ENCODE assay signal across 1 cellular context in the genomic region with DNA sequence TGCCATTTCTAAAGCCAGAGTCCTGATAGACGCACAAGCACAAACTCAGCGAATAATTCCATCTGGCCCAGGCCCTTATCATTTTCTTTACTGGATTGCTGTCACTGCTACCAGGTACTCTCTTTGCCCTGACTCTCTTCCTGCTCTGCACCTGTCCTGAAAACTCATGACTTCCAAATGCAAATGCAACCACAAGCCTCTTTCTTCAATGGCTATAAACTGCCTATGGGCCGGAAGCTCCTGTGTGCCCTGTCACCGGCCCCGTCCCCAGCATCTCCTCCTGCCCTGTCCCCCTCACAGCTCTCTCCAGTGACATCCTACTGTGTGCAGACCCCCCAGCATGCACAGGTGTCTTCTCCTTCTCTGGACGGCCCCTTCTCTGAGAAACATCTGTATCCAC.
TF ChIP-seq lines count a peak whose summit lies in the region.

No MANE protein-coding gene starts in this region.

TF ChIP-seq in HepG2, 621 proteins besides CTCF, POLR2A, EP300 and RAD21 (continued from another document):
- no peak for TF ChIP-seq ZNF12 (CRISPR knock-in tag; IDR thresholded peaks at IDR 0.05)
- TF ChIP-seq, protein P1, sequence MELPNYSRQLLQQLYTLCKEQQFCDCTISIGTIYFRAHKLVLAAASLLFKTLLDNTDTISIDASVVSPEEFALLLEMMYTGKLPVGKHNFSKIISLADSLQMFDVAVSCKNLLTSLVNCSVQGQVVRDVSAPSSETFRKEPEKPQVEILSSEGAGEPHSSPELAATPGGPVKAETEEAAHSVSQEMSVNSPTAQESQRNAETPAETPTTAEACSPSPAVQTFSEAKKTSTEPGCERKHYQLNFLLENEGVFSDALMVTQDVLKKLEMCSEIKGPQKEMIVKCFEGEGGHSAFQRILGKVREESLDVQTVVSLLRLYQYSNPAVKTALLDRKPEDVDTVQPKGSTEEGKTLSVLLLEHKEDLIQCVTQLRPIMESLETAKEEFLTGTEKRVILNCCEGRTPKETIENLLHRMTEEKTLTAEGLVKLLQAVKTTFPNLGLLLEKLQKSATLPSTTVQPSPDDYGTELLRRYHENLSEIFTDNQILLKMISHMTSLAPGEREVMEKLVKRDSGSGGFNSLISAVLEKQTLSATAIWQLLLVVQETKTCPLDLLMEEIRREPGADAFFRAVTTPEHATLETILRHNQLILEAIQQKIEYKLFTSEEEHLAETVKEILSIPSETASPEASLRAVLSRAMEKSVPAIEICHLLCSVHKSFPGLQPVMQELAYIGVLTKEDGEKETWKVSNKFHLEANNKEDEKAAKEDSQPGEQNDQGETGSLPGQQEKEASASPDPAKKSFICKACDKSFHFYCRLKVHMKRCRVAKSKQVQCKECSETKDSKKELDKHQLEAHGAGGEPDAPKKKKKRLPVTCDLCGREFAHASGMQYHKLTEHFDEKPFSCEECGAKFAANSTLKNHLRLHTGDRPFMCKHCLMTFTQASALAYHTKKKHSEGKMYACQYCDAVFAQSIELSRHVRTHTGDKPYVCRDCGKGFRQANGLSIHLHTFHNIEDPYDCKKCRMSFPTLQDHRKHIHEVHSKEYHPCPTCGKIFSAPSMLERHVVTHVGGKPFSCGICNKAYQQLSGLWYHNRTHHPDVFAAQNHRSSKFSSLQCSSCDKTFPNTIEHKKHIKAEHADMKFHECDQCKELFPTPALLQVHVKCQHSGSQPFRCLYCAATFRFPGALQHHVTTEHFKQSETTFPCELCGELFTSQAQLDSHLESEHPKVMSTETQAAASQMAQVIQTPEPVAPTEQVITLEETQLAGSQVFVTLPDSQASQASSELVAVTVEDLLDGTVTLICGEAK (IDR thresholded peaks at IDR 0.05), result no peak
- TF ChIP-seq, protein P1 (CRISPR knock-in tag; IDR thresholded peaks at IDR 0.05), result no peak
- TF ChIP-seq, protein P2, sequence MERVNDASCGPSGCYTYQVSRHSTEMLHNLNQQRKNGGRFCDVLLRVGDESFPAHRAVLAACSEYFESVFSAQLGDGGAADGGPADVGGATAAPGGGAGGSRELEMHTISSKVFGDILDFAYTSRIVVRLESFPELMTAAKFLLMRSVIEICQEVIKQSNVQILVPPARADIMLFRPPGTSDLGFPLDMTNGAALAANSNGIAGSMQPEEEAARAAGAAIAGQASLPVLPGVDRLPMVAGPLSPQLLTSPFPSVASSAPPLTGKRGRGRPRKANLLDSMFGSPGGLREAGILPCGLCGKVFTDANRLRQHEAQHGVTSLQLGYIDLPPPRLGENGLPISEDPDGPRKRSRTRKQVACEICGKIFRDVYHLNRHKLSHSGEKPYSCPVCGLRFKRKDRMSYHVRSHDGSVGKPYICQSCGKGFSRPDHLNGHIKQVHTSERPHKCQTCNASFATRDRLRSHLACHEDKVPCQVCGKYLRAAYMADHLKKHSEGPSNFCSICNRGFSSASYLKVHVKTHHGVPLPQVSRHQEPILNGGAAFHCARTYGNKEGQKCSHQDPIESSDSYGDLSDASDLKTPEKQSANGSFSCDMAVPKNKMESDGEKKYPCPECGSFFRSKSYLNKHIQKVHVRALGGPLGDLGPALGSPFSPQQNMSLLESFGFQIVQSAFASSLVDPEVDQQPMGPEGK (CRISPR knock-in tag; IDR thresholded peaks at IDR 0.05), result no peak
- TF ChIP-seq, protein P3, sequence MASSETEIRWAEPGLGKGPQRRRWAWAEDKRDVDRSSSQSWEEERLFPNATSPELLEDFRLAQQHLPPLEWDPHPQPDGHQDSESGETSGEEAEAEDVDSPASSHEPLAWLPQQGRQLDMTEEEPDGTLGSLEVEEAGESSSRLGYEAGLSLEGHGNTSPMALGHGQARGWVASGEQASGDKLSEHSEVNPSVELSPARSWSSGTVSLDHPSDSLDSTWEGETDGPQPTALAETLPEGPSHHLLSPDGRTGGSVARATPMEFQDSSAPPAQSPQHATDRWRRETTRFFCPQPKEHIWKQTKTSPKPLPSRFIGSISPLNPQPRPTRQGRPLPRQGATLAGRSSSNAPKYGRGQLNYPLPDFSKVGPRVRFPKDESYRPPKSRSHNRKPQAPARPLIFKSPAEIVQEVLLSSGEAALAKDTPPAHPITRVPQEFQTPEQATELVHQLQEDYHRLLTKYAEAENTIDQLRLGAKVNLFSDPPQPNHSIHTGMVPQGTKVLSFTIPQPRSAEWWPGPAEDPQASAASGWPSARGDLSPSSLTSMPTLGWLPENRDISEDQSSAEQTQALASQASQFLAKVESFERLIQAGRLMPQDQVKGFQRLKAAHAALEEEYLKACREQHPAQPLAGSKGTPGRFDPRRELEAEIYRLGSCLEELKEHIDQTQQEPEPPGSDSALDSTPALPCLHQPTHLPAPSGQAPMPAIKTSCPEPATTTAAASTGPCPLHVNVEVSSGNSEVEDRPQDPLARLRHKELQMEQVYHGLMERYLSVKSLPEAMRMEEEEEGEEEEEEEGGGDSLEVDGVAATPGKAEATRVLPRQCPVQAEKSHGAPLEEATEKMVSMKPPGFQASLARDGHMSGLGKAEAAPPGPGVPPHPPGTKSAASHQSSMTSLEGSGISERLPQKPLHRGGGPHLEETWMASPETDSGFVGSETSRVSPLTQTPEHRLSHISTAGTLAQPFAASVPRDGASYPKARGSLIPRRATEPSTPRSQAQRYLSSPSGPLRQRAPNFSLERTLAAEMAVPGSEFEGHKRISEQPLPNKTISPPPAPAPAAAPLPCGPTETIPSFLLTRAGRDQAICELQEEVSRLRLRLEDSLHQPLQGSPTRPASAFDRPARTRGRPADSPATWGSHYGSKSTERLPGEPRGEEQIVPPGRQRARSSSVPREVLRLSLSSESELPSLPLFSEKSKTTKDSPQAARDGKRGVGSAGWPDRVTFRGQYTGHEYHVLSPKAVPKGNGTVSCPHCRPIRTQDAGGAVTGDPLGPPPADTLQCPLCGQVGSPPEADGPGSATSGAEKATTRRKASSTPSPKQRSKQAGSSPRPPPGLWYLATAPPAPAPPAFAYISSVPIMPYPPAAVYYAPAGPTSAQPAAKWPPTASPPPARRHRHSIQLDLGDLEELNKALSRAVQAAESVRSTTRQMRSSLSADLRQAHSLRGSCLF (CRISPR knock-in tag; IDR thresholded peaks at IDR 0.05; ENCODE audit: borderline replicate concordance), result no peak
- TF ChIP-seq, protein P4, sequence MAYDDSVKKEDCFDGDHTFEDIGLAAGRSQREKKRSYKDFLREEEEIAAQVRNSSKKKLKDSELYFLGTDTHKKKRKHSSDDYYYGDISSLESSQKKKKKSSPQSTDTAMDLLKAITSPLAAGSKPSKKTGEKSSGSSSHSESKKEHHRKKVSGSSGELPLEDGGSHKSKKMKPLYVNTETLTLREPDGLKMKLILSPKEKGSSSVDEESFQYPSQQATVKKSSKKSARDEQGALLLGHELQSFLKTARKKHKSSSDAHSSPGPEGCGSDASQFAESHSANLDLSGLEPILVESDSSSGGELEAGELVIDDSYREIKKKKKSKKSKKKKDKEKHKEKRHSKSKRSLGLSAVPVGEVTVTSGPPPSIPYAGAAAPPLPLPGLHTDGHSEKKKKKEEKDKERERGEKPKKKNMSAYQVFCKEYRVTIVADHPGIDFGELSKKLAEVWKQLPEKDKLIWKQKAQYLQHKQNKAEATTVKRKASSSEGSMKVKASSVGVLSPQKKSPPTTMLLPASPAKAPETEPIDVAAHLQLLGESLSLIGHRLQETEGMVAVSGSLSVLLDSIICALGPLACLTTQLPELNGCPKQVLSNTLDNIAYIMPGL (CRISPR knock-in tag; IDR thresholded peaks at IDR 0.05; ENCODE audit: borderline replicate concordance in 1 of 2, low read depth in 1 of 2), result no peak
- TF ChIP-seq SRSF9 (IDR thresholded peaks at IDR 0.05; ENCODE audit: borderline replicate concordance, insufficient read depth, low read depth, low read length, poor library complexity, severe bottlenecking), result no peak
- no peak for TF ChIP-seq ZNF354B (CRISPR knock-in tag; IDR thresholded peaks at IDR 0.05)
- TF ChIP-seq TRIM24 (CRISPR knock-in tag; IDR thresholded peaks at IDR 0.05), result no peak
- no peak for TF ChIP-seq MTA3 (CRISPR knock-in tag; IDR thresholded peaks at IDR 0.05)
- no peak for TF ChIP-seq YEATS2 (CRISPR knock-in tag; IDR thresholded peaks at IDR 0.05; ENCODE audit: borderline replicate concordance)
- TF ChIP-seq ZBTB1 (CRISPR knock-in tag; IDR thresholded peaks at IDR 0.05; ENCODE audit: borderline replicate concordance), result no peak
